In the genomic region with DNA sequence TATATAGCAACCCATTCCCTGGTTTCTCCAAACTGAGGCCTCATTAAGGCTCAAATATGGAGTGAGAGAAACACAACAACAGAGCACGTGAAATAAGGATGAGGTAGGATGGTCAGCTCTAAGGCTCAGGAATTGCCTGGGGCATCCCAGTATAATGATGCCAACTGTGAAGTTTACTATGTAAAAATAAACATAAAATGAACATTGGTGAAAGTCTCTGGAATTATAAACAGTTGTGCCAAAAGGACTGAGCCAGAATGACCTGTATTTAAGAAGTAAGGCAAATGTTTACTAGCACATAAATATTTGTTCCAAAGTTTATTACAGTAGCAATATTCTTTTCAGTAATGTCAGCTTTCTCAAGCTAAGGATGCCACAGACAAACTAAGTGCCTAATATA, we compare ENCODE assay signal across 23 cellular contexts.
DNase-seq lines count a peak whose midpoint lies in the region; ATAC-seq and TF ChIP-seq lines count a peak whose summit lies in the region.
"Had no signal": no experiment of that assay in that cellular context is flagged by ENCODE, and none has a peak within 500 bp of the region (broad histone marks: within the 10 kb centered on the region; RNA-seq: fewer than 3 reads in every experiment).

No MANE protein-coding gene starts in this region.

- no peak for ATAC-seq in GM19452 (IDR thresholded peaks at IDR 0.05; ENCODE audit: unreplicated experiment)
- ATAC-seq in HG02642 (IDR thresholded peaks at IDR 0.05; ENCODE audit: poor library complexity, unreplicated experiment), result no peak
- ATAC-seq: A549, GM12878 had no signal

- DNase-seq in M059J (ENCODE audit: low read depth) (peak; percentile 28), HT-29 (ENCODE audit: low spot score) (no peak)
- DNase-seq in activated naive CD4-positive, alpha-beta T cell treated with Interleukin-2 at 50 U/mL for 16 hours, result no peak
- DNase-seq: AML-193; CD4-positive, alpha-beta memory T cell; CD4-positive, CD25-positive, alpha-beta regulatory T cell; CD8-positive, alpha-beta memory T cell; COR-L47; DMS 273 treated with DMSO at 0.1 percent for 48 hours; DMS153; DMS53; DMS79; DND-41; EL; GDM1 had no signal

- TF ChIP-seq CTCF in 22Rv1 (IDR thresholded peaks at IDR 0.05) (no peak), C4-2B (conservative IDR thresholded peaks at IDR 0.05) (no peak), VCaP (conservative IDR thresholded peaks at IDR 0.05) (no peak)

- peak overlapping the region; percentile 56 for H3K27ac ChIP-seq in 22Rv1
- H3K27ac ChIP-seq in C4-2B, result peak overlapping the region; percentile 78
- peak overlapping the region; percentile 83 for H3K27ac ChIP-seq in VCaP
- H3K27ac ChIP-seq: A549; BLaER1 treated with 17β-estradiol and CSF1 and Interleukin-3, amounts not matched to agents 10 nM and 100 nM had no signal
